8 cellular contexts compared by ENCODE assay signal in the genomic region with DNA sequence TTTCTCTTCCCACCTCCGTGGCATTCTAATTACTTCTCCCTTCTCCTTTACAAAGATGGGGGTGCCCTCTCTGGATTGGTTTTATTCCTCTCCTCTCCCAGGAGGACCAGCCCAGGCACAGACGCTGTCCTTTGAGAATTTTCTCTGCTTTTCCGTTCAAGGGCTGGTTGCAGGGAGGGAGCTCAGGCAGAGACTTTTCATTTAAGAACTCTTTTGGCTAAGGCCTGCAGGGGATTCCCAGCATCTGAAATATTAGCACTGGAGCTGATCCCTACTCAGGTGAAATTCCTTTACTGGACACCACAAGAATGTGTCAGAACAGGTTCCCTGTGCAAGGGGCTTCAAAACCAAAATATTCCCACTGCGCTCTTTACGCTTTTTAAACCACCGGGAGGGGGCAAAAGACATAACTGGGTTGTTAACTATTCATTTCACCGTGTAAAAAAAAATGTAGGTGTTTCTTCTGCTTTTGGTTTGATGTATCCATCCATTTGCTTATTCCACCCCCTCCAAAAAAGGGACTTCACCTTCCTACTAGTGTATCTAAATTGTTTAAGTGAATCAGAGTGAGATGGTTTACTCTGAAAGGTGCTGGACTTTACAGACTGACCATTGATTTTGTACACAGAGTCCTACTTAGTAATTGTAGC. TPM values are rescaled to one million over a fixed set of nuclear protein-coding genes. Genes with fewer than 3 reads are reported as not detected.
DNase-seq lines count a peak whose midpoint lies in the region; ATAC-seq and TF ChIP-seq lines count a peak whose summit lies in the region.

No MANE protein-coding gene starts in this region.

- peaks cover 46% of the 10 kb centered on the region for H3K4me1 Mint-ChIP-seq in stimulated activated effector memory CD8-positive, alpha-beta T cell treated with anti-CD3 and anti-CD28 coated beads, Interleukin-12 subunit alpha, Interleukin-12 subunit beta, amount 100 ng/mL, for 72 hours

- peak overlapping the region; percentile 86 for H3K4me3 ChIP-seq in brain microvascular endothelial cell (ENCODE audit: low read depth, low read length)

- peak; percentile 33 for DNase-seq in NCI-H510A treated with DMSO at 0.1 percent for 48 hours (lab: John Stamatoyannopoulos, UW)
- no peak for DNase-seq in NCI-H510A (lab: John Stamatoyannopoulos, UW)
- peak; percentile 43 for DNase-seq in NCI-H526 treated with DMSO at 0.1 percent for 48 hours (lab: John Stamatoyannopoulos, UW)
- peak; percentile 15 for DNase-seq in brain microvascular endothelial cell
- DNase-seq in islet precursor cell: peak; percentile 74
- DNase-seq in stimulated activated effector memory CD8-positive, alpha-beta T cell treated with anti-CD3 and anti-CD28 coated beads, Interleukin-12 subunit alpha, Interleukin-12 subunit beta, amount 100 ng/mL, for 72 hours (ENCODE audit: low spot score in 2 of 2): peak; percentile 8 to 77
- no peak for DNase-seq in NCI-H1930 (lab: John Stamatoyannopoulos, UW)
- DNase-seq in posterior vena cava (ENCODE audit: low spot score): no peak

- H3K27ac Mint-ChIP-seq in stimulated activated effector memory CD8-positive, alpha-beta T cell treated with anti-CD3 and anti-CD28 coated beads, Interleukin-12 subunit alpha, Interleukin-12 subunit beta, amount 100 ng/mL, for 72 hours: peak overlapping the region; percentile 99

- H3K36me3 Mint-ChIP-seq in stimulated activated effector memory CD8-positive, alpha-beta T cell treated with anti-CD3 and anti-CD28 coated beads, Interleukin-12 subunit alpha, Interleukin-12 subunit beta, amount 100 ng/mL, for 72 hours: peaks cover 73% of the 10 kb centered on the region

- in situ Hi-C loops in brain microvascular endothelial cell (cut with HindIII; ENCODE audit: low pct_ligation_motif_present, low sequenced_read_pairs): no loop called here

- peak overlapping the region; percentile 86 for H3K27ac ChIP-seq in brain microvascular endothelial cell

- peak; percentile 43 for TF ChIP-seq CTCF in brain microvascular endothelial cell (IDR thresholded peaks at IDR 0.05; ENCODE audit: low read depth, low read length, missing control alignments)

- no peaks in the 10 kb centered on the region for H3K9me3 Mint-ChIP-seq in stimulated activated effector memory CD8-positive, alpha-beta T cell treated with anti-CD3 and anti-CD28 coated beads, Interleukin-12 subunit alpha, Interleukin-12 subunit beta, amount 100 ng/mL, for 72 hours

- H3K36me3 ChIP-seq in brain microvascular endothelial cell (replicated peaks): peaks cover 2% of the 10 kb centered on the region

- no peak for ATAC-seq in stimulated activated effector memory CD8-positive, alpha-beta T cell treated with anti-CD3 and anti-CD28 coated beads, Interleukin-12 subunit alpha, Interleukin-12 subunit beta, amount 100 ng/mL, for 72 hours

- H3K4me3 Mint-ChIP-seq in stimulated activated effector memory CD8-positive, alpha-beta T cell treated with anti-CD3 and anti-CD28 coated beads, Interleukin-12 subunit alpha, Interleukin-12 subunit beta, amount 100 ng/mL, for 72 hours: peak overlapping the region; percentile 100

- no peaks in the 10 kb centered on the region for H3K27me3 ChIP-seq in brain microvascular endothelial cell (replicated peaks)

- intact Hi-C loops in posterior vena cava (cut with DNase I): loop anchor here in 1 of 2 donors (10.0 kb wide), 1 partner anchor 172 kb away; no protein-coding TSS in a partner anchor

RNA-seq across cellular contexts. Expression of a gene that starts 1.4 kb away (rescaled TPM):
- total RNA-seq in posterior vena cava: 10 to 100 TPM; 43.0 to 55.3 TPM

Comparison
In these comparisons a context has a peak if more than half of its experiments do, and no peak if none do; other contexts are left out.
1. DNase-seq: peak in NCI-H510A treated with DMSO at 0.1 percent for 48 hours (single experiment), NCI-H526 treated with DMSO at 0.1 percent for 48 hours (single experiment), brain microvascular endothelial cell (single experiment), islet precursor cell (single experiment) and stimulated activated effector memory CD8-positive, alpha-beta T cell treated with anti-CD3 and anti-CD28 coated beads, Interleukin-12 subunit alpha, Interleukin-12 subunit beta, amount 100 ng/mL, for 72 hours (2 of 2); none in NCI-H510A (single experiment), NCI-H1930 (0 of 2) and posterior vena cava (single experiment).